Comparison of ENCODE assay signal across 1 cellular context in the genomic region with DNA sequence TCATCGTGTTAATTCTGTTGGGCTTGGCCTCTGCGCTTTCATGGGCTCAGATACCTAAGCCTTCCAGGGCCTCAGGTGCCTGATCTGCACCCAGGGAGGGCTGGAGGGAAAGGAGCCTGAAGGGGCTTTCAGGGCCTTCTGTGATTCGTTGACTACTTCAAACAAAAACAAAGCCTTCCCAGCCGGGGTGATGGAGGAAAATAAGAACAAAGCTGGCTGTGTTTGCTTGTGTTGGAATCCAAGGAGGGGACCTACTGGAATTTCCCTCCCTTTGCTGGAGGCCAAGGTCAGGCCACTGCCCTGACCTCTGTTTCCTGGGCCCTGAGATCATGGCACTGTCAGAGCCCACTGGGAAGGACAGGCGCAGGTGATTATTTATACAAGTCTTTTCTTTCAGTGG.
TF ChIP-seq lines count a peak whose summit lies in the region.

No MANE protein-coding gene starts in this region.

TF ChIP-seq in HepG2, 621 proteins besides CTCF, POLR2A, EP300 and RAD21 (continued from another document and continues in another):
- TF ChIP-seq, protein P1, sequence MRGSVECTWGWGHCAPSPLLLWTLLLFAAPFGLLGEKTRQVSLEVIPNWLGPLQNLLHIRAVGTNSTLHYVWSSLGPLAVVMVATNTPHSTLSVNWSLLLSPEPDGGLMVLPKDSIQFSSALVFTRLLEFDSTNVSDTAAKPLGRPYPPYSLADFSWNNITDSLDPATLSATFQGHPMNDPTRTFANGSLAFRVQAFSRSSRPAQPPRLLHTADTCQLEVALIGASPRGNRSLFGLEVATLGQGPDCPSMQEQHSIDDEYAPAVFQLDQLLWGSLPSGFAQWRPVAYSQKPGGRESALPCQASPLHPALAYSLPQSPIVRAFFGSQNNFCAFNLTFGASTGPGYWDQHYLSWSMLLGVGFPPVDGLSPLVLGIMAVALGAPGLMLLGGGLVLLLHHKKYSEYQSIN (CRISPR knock-in tag; IDR thresholded peaks at IDR 0.05; ENCODE audit: borderline replicate concordance): no peak
- TF ChIP-seq FOXO1 (CRISPR knock-in tag; IDR thresholded peaks at IDR 0.05) (peak; percentile 51; the same call in 1 of the 2 replicates), MBD4 (IDR thresholded peaks at IDR 0.05; ENCODE audit: borderline replicate concordance, low read length) (no peak), NFRKB (IDR thresholded peaks at IDR 0.05) (no peak), TP53 (CRISPR knock-in tag; conservative IDR thresholded peaks at IDR 0.05) (no peak), AHDC1 (CRISPR knock-in tag; IDR thresholded peaks at IDR 0.05; ENCODE audit: borderline replicate concordance) (peak; percentile 39; the same call in 1 of the 2 replicates), ZNF138 (CRISPR knock-in tag; IDR thresholded peaks at IDR 0.05; ENCODE audit: low read depth) (no peak), CHD2 (IDR thresholded peaks at IDR 0.05; ENCODE audit: low read depth, low read length) (no peak), ATRX (CRISPR knock-in tag; IDR thresholded peaks at IDR 0.05; ENCODE audit: borderline replicate concordance) (no peak), HNF4A (CRISPR knock-in tag; IDR thresholded peaks at IDR 0.05) (peak; percentile 71), PRMT3 (CRISPR knock-in tag; IDR thresholded peaks at IDR 0.05; ENCODE audit: borderline replicate concordance, low read depth) (no peak), FOXK1 (CRISPR knock-in tag; IDR thresholded peaks at IDR 0.05; ENCODE audit: borderline replicate concordance, low read depth) (peak; percentile 44; the same call in 1 of the 2 replicates), MIER2 (CRISPR knock-in tag; IDR thresholded peaks at IDR 0.05) (0 out of 2 replicates have a peak, but pooled peaks have one; percentile 61), STAT5B (CRISPR knock-in tag; IDR thresholded peaks at IDR 0.05) (no peak), SRSF9 (IDR thresholded peaks at IDR 0.05; ENCODE audit: borderline replicate concordance, insufficient read depth, low read depth, low read length, poor library complexity, severe bottlenecking) (no peak), TEAD3 (CRISPR knock-in tag; optimal IDR thresholded peaks at IDR 0.05; ENCODE audit: borderline replicate concordance) (peak; percentile 92), MAFF (IDR thresholded peaks at IDR 0.05; ENCODE audit: low read depth, low read length) (no peak), ZNF264 (CRISPR knock-in tag; IDR thresholded peaks at IDR 0.05) (no peak), ZBTB7B (CRISPR knock-in tag; IDR thresholded peaks at IDR 0.05) (0 out of 2 replicates have a peak, but pooled peaks have one; percentile 23), HMGXB3 (CRISPR knock-in tag; IDR thresholded peaks at IDR 0.05; ENCODE audit: borderline replicate concordance) (no peak), ZNF737 (CRISPR knock-in tag; IDR thresholded peaks at IDR 0.05; ENCODE audit: borderline replicate concordance) (no peak), ZBTB34 (CRISPR knock-in tag; IDR thresholded peaks at IDR 0.05) (no peak), ZNF772 (CRISPR knock-in tag; IDR thresholded peaks at IDR 0.05) (peak; percentile 27; the same call in 1 of the 2 replicates), RELA (CRISPR knock-in tag; IDR thresholded peaks at IDR 0.05) (peak; percentile 98), TCF7 (IDR thresholded peaks at IDR 0.05; ENCODE audit: low read depth) (peak; percentile 77), PAX8 (CRISPR knock-in tag; IDR thresholded peaks at IDR 0.05; ENCODE audit: borderline replicate concordance) (no peak), ZBTB49 (CRISPR knock-in tag; IDR thresholded peaks at IDR 0.05; ENCODE audit: borderline replicate concordance) (no peak), ZSCAN21 (CRISPR knock-in tag; IDR thresholded peaks at IDR 0.05; ENCODE audit: borderline replicate concordance) (no peak), XBP1 (CRISPR knock-in tag; IDR thresholded peaks at IDR 0.05) (no peak)
- TF ChIP-seq, protein P2, sequence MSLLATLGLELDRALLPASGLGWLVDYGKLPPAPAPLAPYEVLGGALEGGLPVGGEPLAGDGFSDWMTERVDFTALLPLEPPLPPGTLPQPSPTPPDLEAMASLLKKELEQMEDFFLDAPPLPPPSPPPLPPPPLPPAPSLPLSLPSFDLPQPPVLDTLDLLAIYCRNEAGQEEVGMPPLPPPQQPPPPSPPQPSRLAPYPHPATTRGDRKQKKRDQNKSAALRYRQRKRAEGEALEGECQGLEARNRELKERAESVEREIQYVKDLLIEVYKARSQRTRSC (CRISPR knock-in tag; IDR thresholded peaks at IDR 0.05; ENCODE audit: low read depth): no peak
- TF ChIP-seq, protein P3, sequence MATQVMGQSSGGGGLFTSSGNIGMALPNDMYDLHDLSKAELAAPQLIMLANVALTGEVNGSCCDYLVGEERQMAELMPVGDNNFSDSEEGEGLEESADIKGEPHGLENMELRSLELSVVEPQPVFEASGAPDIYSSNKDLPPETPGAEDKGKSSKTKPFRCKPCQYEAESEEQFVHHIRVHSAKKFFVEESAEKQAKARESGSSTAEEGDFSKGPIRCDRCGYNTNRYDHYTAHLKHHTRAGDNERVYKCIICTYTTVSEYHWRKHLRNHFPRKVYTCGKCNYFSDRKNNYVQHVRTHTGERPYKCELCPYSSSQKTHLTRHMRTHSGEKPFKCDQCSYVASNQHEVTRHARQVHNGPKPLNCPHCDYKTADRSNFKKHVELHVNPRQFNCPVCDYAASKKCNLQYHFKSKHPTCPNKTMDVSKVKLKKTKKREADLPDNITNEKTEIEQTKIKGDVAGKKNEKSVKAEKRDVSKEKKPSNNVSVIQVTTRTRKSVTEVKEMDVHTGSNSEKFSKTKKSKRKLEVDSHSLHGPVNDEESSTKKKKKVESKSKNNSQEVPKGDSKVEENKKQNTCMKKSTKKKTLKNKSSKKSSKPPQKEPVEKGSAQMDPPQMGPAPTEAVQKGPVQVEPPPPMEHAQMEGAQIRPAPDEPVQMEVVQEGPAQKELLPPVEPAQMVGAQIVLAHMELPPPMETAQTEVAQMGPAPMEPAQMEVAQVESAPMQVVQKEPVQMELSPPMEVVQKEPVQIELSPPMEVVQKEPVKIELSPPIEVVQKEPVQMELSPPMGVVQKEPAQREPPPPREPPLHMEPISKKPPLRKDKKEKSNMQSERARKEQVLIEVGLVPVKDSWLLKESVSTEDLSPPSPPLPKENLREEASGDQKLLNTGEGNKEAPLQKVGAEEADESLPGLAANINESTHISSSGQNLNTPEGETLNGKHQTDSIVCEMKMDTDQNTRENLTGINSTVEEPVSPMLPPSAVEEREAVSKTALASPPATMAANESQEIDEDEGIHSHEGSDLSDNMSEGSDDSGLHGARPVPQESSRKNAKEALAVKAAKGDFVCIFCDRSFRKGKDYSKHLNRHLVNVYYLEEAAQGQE (IDR thresholded peaks at IDR 0.05; ENCODE audit: borderline replicate concordance in 1 of 2, low read depth in 1 of 2, low read length in 2 of 2): peak in 1 of 2 experiments; percentile 53; a peak in 1 of 4 replicates
- TF ChIP-seq, protein P4, sequence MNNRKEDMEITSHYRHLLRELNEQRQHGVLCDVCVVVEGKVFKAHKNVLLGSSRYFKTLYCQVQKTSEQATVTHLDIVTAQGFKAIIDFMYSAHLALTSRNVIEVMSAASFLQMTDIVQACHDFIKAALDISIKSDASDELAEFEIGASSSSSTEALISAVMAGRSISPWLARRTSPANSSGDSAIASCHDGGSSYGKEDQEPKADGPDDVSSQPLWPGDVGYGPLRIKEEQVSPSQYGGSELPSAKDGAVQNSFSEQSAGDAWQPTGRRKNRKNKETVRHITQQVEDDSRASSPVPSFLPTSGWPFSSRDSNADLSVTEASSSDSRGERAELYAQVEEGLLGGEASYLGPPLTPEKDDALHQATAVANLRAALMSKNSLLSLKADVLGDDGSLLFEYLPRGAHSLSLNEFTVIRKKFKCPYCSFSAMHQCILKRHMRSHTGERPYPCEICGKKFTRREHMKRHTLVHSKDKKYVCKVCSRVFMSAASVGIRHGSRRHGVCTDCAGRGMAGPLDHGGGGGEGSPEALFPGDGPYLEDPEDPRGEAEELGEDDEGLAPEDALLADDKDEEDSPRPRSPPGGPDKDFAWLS (CRISPR knock-in tag; IDR thresholded peaks at IDR 0.05; ENCODE audit: borderline replicate concordance): no peak
